ENCODE assay signal across 19 cellular contexts in genomic region chr2:120578576-120579352, GRCh38.
DNase-seq lines count a peak whose midpoint lies in the region; ATAC-seq and TF ChIP-seq lines count a peak whose summit lies in the region.
"Had no signal": no experiment of that assay in that cellular context is flagged by ENCODE, and none has a peak within 500 bp of the region (broad histone marks: within the 10 kb centered on the region; RNA-seq: fewer than 3 reads in every experiment).

No MANE protein-coding gene starts in this region.

- ATAC-seq in right cardiac atrium (no peak), left cardiac atrium (no peak), psoas muscle (no peak)
- ATAC-seq: GM23338, HCT116 had no signal

- no peak overlapping the region for H3K27ac Mint-ChIP-seq in chondrocyte (ENCODE audit: unreplicated experiment)
- H3K27ac Mint-ChIP-seq in activated T-cell treated with anti-CD3 and anti-CD28 coated beads, Interleukin-2, amount 50 U/mL, for 24 hours = no peak overlapping the region
- H3K27ac Mint-ChIP-seq: CD4-positive, alpha-beta memory T cell; GM23338; HFFc6; IgD-negative memory B cell had no signal

- H3K27me3 Mint-ChIP-seq in chondrocyte (ENCODE audit: low read depth) = peaks cover 40% of the 10 kb centered on the region
- peaks cover 45% of the 10 kb centered on the region for H3K27me3 Mint-ChIP-seq in activated T-cell treated with anti-CD3 and anti-CD28 coated beads, Interleukin-2, amount 50 U/mL, for 24 hours

- no peak for TF ChIP-seq POLR2A in NB4 (IDR thresholded peaks at IDR 0.05; ENCODE audit: extremely low read depth, insufficient read length)

- H3K4me3 ChIP-seq in right cardiac atrium (ENCODE audit: low read length) (no peak overlapping the region), NB4 (ENCODE audit: low read depth, low read length) (peak overlapping the region; percentile 22), psoas muscle (no peak overlapping the region)
- H3K4me3 ChIP-seq: GM23338 had no signal

- no peaks in the 10 kb centered on the region for H3K27me3 ChIP-seq in right cardiac atrium (ENCODE audit: control insufficient read depth, insufficient read depth)
- H3K27me3 ChIP-seq in psoas muscle (ENCODE audit: insufficient read depth in 3 of 3, low read length in 2 of 3) = peaks cover 0 to 17% (median 0%) of the 10 kb centered on the region in 3 donors
- H3K27me3 ChIP-seq: BE2C had no signal

- TF ChIP-seq CTCF in NB4 (IDR thresholded peaks at IDR 0.05; ENCODE audit: low read depth, low read length) = no peak
- TF ChIP-seq CTCF in chondrocyte (IDR thresholded peaks at IDR 0.05) = no peak
- TF ChIP-seq CTCF in psoas muscle (IDR thresholded peaks at IDR 0.05) = no peak

- H3K36me3 Mint-ChIP-seq in chondrocyte (ENCODE audit: low read depth) = peaks cover 3% of the 10 kb centered on the region
- H3K36me3 Mint-ChIP-seq in activated T-cell treated with anti-CD3 and anti-CD28 coated beads, Interleukin-2, amount 50 U/mL, for 24 hours (ENCODE audit: low read depth) = no peaks in the 10 kb centered on the region
- H3K36me3 Mint-ChIP-seq: CD14-positive monocyte; CD4-positive, alpha-beta memory T cell had no signal

- H3K9me3 Mint-ChIP-seq in chondrocyte (ENCODE audit: low read depth) = no peaks in the 10 kb centered on the region
- no peaks in the 10 kb centered on the region for H3K9me3 Mint-ChIP-seq in activated T-cell treated with anti-CD3 and anti-CD28 coated beads, Interleukin-2, amount 50 U/mL, for 24 hours
- H3K9me3 Mint-ChIP-seq: GM23338 had no signal

- H3K4me1 Mint-ChIP-seq in chondrocyte (ENCODE audit: low read depth) = no peaks in the 10 kb centered on the region
- peaks cover 1% of the 10 kb centered on the region for H3K4me1 Mint-ChIP-seq in activated T-cell treated with anti-CD3 and anti-CD28 coated beads, Interleukin-2, amount 50 U/mL, for 24 hours (ENCODE audit: low read depth)
- H3K4me1 Mint-ChIP-seq: CD14-positive monocyte; CD4-positive, alpha-beta memory T cell had no signal

- H3K27ac ChIP-seq in right cardiac atrium (ENCODE audit: low read length) = no peak overlapping the region
- no peak overlapping the region for H3K27ac ChIP-seq in psoas muscle

- H3K4me1 ChIP-seq in right cardiac atrium (ENCODE audit: control insufficient read depth, insufficient read depth, low read length) (peaks cover 4% of the 10 kb centered on the region), psoas muscle (peaks cover 8% of the 10 kb centered on the region)
- H3K4me1 ChIP-seq: BE2C had no signal

- H3K9me3 ChIP-seq in right cardiac atrium (ENCODE audit: control insufficient read depth, low read length) = no peaks in the 10 kb centered on the region
- no peaks in the 10 kb centered on the region for H3K9me3 ChIP-seq in psoas muscle
- H3K9me3 ChIP-seq: BE2C had no signal

- DNase-seq in right cardiac atrium (peak; percentile 0 to 41 (median 23)), left cardiac atrium (no peak), NB4 (ENCODE audit: low read depth) (peak; percentile 93), chondrocyte (ENCODE audit: low spot score) (peak; percentile 28), psoas muscle (peak; percentile 7 to 41), NCI-H2196 (lab: John Stamatoyannopoulos, UW; ENCODE audit: unreplicated experiment) (no peak), NCI-H526 (lab: John Stamatoyannopoulos, UW) (no peak)
- no peak for DNase-seq in activated T-cell treated with anti-CD3 and anti-CD28 coated beads, Interleukin-2, amount 50 U/mL, for 24 hours
- DNase-seq: ACHN; BE2C; CD4-positive, alpha-beta memory T cell; GDM1; H7; HFFc6; KBM-7 had no signal

- H3K4me3 Mint-ChIP-seq in chondrocyte (ENCODE audit: unreplicated experiment) = no peak overlapping the region
- no peak overlapping the region for H3K4me3 Mint-ChIP-seq in activated T-cell treated with anti-CD3 and anti-CD28 coated beads, Interleukin-2, amount 50 U/mL, for 24 hours
- H3K4me3 Mint-ChIP-seq: CD4-positive, alpha-beta memory T cell; GM23338; HFFc6 had no signal

- 80% methylated on average over 17 of the region's 17 CpGs for WGBS in right cardiac atrium
- 82 to 92% (median 88%) methylated on average over 17 of the region's 17 CpGs for WGBS in psoas muscle, 3 donors

- H3K36me3 ChIP-seq in psoas muscle (ENCODE audit: insufficient read depth in 1 of 2, low read depth in 1 of 2) = no peaks in the 10 kb centered on the region
- H3K36me3 ChIP-seq: BE2C had no signal

- intact Hi-C loops in right cardiac atrium (cut with DNase I) (no loop called here), left cardiac atrium (cut with DNase I) (no loop called here), psoas muscle (cut with DNase I) (no loop called here)

Comparison
In these comparisons a context has a peak if more than half of its experiments do, and no peak if none do; other contexts are left out.
1. DNase-seq: peak in right cardiac atrium (3 of 3), NB4 (single experiment), chondrocyte (single experiment) and psoas muscle (2 of 2); none in left cardiac atrium (single experiment), NCI-H2196 (single experiment), activated T-cell treated with anti-CD3 and anti-CD28 coated beads, Interleukin-2, amount 50 U/mL, for 24 hours (single experiment) and NCI-H526 (0 of 2).